8 cellular contexts compared by ENCODE assay signal in genomic region chr6:109705258-109705657, GRCh38. TPM values are rescaled to one million over a fixed set of nuclear protein-coding genes. Genes with fewer than 3 reads are reported as not detected.
A peak's percentile ranks its signal among the peaks of the same experiment; 100 is the strongest.
DNase-seq lines count a peak whose midpoint lies in the region; ATAC-seq and TF ChIP-seq lines count a peak whose summit lies in the region.

No MANE protein-coding gene starts in this region.

- no peak overlapping the region for H3K4me3 ChIP-seq in DOHH2 (ENCODE audit: low read length)
- H3K4me3 ChIP-seq in naive thymus-derived CD4-positive, alpha-beta T cell (ENCODE audit: low read length): no peak overlapping the region

- H3F3A ChIP-seq in DOHH2 (ENCODE audit: control insufficient read depth, insufficient read depth): no peaks in the 10 kb centered on the region

- peaks cover 0 to 19% (median 4%) of the 10 kb centered on the region in 5 donors for H3K36me3 Mint-ChIP-seq in naive thymus-derived CD4-positive, alpha-beta T cell
- H3K36me3 Mint-ChIP-seq in stimulated activated memory B cell treated with anti-CD40 and anti-IgM and Interleukin-4, amounts not matched to agents 10 μg/mL and 1 μg/mL and 100 μg/mL, for 72 hours: peaks cover 23% of the 10 kb centered on the region

- H3K36me3 ChIP-seq in DOHH2 (ENCODE audit: control insufficient read depth, low read length): no peaks in the 10 kb centered on the region
- H3K36me3 ChIP-seq in naive thymus-derived CD4-positive, alpha-beta T cell (ENCODE audit: control insufficient read depth in 2 of 3, insufficient read depth in 3 of 3, low read length in 3 of 3): no peaks in the 10 kb centered on the region

- H3K79me2 ChIP-seq in DOHH2 (ENCODE audit: control insufficient read depth, low read length): no peaks in the 10 kb centered on the region

- peaks cover 7 to 62% (median 38%) of the 10 kb centered on the region in 7 donors for H3K4me1 Mint-ChIP-seq in naive thymus-derived CD4-positive, alpha-beta T cell
- H3K4me1 Mint-ChIP-seq in stimulated activated memory B cell treated with anti-CD40 and anti-IgM and Interleukin-4, amounts not matched to agents 10 μg/mL and 1 μg/mL and 100 μg/mL, for 72 hours: peaks cover 77% of the 10 kb centered on the region

- CTCF ChIA-PET in naive thymus-derived CD4-positive, alpha-beta T cell (lab: Charles Lee): interaction anchor here (0.5 to 3.4 kb wide), 9 partner anchors 14 to 1008 kb away, joined by 3 to 40 read pairs (median 3); partner anchors contain the start of genes AK9 and FIG4

- H3K27me3 Mint-ChIP-seq in naive thymus-derived CD4-positive, alpha-beta T cell: no peaks in the 10 kb centered on the region
- no peaks in the 10 kb centered on the region for H3K27me3 Mint-ChIP-seq in stimulated activated memory B cell treated with anti-CD40 and anti-IgM and Interleukin-4, amounts not matched to agents 10 μg/mL and 1 μg/mL and 100 μg/mL, for 72 hours

- TF ChIP-seq POLR2A in erythroblast (IDR thresholded peaks at IDR 0.05; ENCODE audit: low read length): no peak

- H3K9me3 ChIP-seq in DOHH2 (ENCODE audit: control insufficient read depth, insufficient read depth, low read length): no peaks in the 10 kb centered on the region
- H3K9me3 ChIP-seq in naive thymus-derived CD4-positive, alpha-beta T cell (ENCODE audit: control insufficient read depth in 2 of 3, low read length in 3 of 3): no peaks in the 10 kb centered on the region

- peak; percentile 98 for TF ChIP-seq CTCF in DOHH2 (IDR thresholded peaks at IDR 0.05; ENCODE audit: low read depth, low read length, poor library complexity, severe bottlenecking)

- DNase-seq in KG1 (lab: John Stamatoyannopoulos, UW) (peak; percentile 84), OCI-M1 (lab: John Stamatoyannopoulos, UW) (peak; percentile 96), activated T-cell treated with anti-CD3 and anti-CD28 coated beads for 24 hours (ENCODE audit: low read depth) (peak; percentile 63), erythroblast (lab: John Stamatoyannopoulos, UW) (peak; percentile 85 to 91)
- peak; percentile 46 to 74 (median 61) for DNase-seq in naive thymus-derived CD4-positive, alpha-beta T cell

- no peak overlapping the region for H3K4me3 Mint-ChIP-seq in naive thymus-derived CD4-positive, alpha-beta T cell
- no peak overlapping the region for H3K4me3 Mint-ChIP-seq in stimulated activated memory B cell treated with anti-CD40 and anti-IgM and Interleukin-4, amounts not matched to agents 10 μg/mL and 1 μg/mL and 100 μg/mL, for 72 hours

- H3K27ac Mint-ChIP-seq in naive thymus-derived CD4-positive, alpha-beta T cell: no peak overlapping the region
- peak overlapping the region; percentile 73 for H3K27ac Mint-ChIP-seq in stimulated activated memory B cell treated with anti-CD40 and anti-IgM and Interleukin-4, amounts not matched to agents 10 μg/mL and 1 μg/mL and 100 μg/mL, for 72 hours

- peak; percentile 93 for ATAC-seq in GM21737 (IDR thresholded peaks at IDR 0.05; ENCODE audit: unreplicated experiment)
- peak; percentile 99 for ATAC-seq in naive thymus-derived CD4-positive, alpha-beta T cell
- ATAC-seq in stimulated activated memory B cell treated with anti-CD40 and anti-IgM and Interleukin-4, amounts not matched to agents 10 μg/mL and 1 μg/mL and 100 μg/mL, for 72 hours: peak; percentile 90

- intact Hi-C loops in naive thymus-derived CD4-positive, alpha-beta T cell (cut with micrococcal nuclease): loop anchor here (1.0 to 5.0 kb wide), 9 partner anchors 14 to 686 kb away; partner anchors contain the start of genes AK9 (in 2 of the 2), FIG4 (in 2 of the 2) and WASF1 (in 1 of the 2)

- peaks cover 0 to 7% (median 0%) of the 10 kb centered on the region in 11 donors for H3K9me3 Mint-ChIP-seq in naive thymus-derived CD4-positive, alpha-beta T cell
- H3K9me3 Mint-ChIP-seq in stimulated activated memory B cell treated with anti-CD40 and anti-IgM and Interleukin-4, amounts not matched to agents 10 μg/mL and 1 μg/mL and 100 μg/mL, for 72 hours: peaks cover 8% of the 10 kb centered on the region

- POLR2A ChIA-PET in naive thymus-derived CD4-positive, alpha-beta T cell (lab: Charles Lee): interaction anchor here (0.6 to 1.1 kb wide), 3 partner anchors 14 to 510 kb away, joined by 3 to 5 read pairs (median 3); partner anchors contain the start of genes AK9 and FIG4

- no peak overlapping the region for H3K4me2 ChIP-seq in DOHH2 (ENCODE audit: low read length)

- H4K20me1 ChIP-seq in DOHH2 (ENCODE audit: control insufficient read depth, insufficient read depth, low read depth, low read length): no peaks in the 10 kb centered on the region

- no peaks in the 10 kb centered on the region for H3K9me2 ChIP-seq in DOHH2 (replicated peaks; ENCODE audit: control insufficient read depth, low read length)

- H3K4me1 ChIP-seq in DOHH2 (ENCODE audit: control insufficient read depth, low read length): peaks cover 10% of the 10 kb centered on the region
- H3K4me1 ChIP-seq in naive thymus-derived CD4-positive, alpha-beta T cell (ENCODE audit: control insufficient read depth in 2 of 2, insufficient read depth in 2 of 2, low read length in 2 of 2): no peaks in the 10 kb centered on the region

- H3K27me3 ChIP-seq in DOHH2 (ENCODE audit: control insufficient read depth, low read length): no peaks in the 10 kb centered on the region
- H3K27me3 ChIP-seq in naive thymus-derived CD4-positive, alpha-beta T cell (ENCODE audit: control insufficient read depth in 2 of 2, insufficient read depth in 2 of 2, low read length in 2 of 2): no peaks in the 10 kb centered on the region

- no peak overlapping the region for H3K27ac ChIP-seq in DOHH2 (ENCODE audit: low read depth, low read length)
- no peak overlapping the region for H3K27ac ChIP-seq in naive thymus-derived CD4-positive, alpha-beta T cell (ENCODE audit: low read depth, low read length)

RNA-seq across cellular contexts. Expression of gene FIG4, which starts 14.2 kb away (rescaled TPM):
- 10 to 100 TPM in 4 of 5 experiments, 1 to 10 TPM in 1; 6.8 to 16.5 (median 13.0) TPM for total RNA-seq in naive thymus-derived CD4-positive, alpha-beta T cell
- polyA plus RNA-seq in naive thymus-derived CD4-positive, alpha-beta T cell: 10 to 100 TPM; 15.2 to 16.3 TPM

RNA-seq across cellular contexts. Expression of gene AK9, which starts 14.3 kb away (rescaled TPM):
- 10 to 100 TPM in 3 of 5 experiments, 1 to 10 TPM in 2; 5.8 to 19.5 (median 11.5) TPM for total RNA-seq in naive thymus-derived CD4-positive, alpha-beta T cell
- 1 to 10 TPM; 5.8 to 6.8 TPM for polyA plus RNA-seq in naive thymus-derived CD4-positive, alpha-beta T cell
